18 cellular contexts compared by ENCODE assay signal in genomic region chr18:48724939-48725338, GRCh38.
DNase-seq lines count a peak whose midpoint lies in the region; ATAC-seq and TF ChIP-seq lines count a peak whose summit lies in the region.
"Had no signal": no experiment of that assay in that cellular context is flagged by ENCODE, and none has a peak within 500 bp of the region (broad histone marks: within the 10 kb centered on the region; RNA-seq: fewer than 3 reads in every experiment).

No MANE protein-coding gene starts in this region.

- H3K27ac ChIP-seq in BLaER1: 0 out of 2 replicates have a peak overlapping the region, but pooled peaks have one; percentile 3
- H3K27ac ChIP-seq in lower lobe of right lung: no peak overlapping the region
- H3K27ac ChIP-seq in GM23338 (ENCODE audit: low read depth): no peak overlapping the region
- H3K27ac ChIP-seq: BLaER1 treated with 17β-estradiol and CSF1 and Interleukin-3, amounts not matched to agents 10 nM and 100 nM had no signal

- intact Hi-C loops in lower lobe of right lung (cut with DNase I) (no loop called here), Calu3 (cut with micrococcal nuclease; ENCODE audit: unreplicated experiment) (no loop called here)
- intact Hi-C loops in activated CD8-positive, alpha-beta T cell treated with anti-CD3 and anti-CD28 coated beads for 36 hours (cut with micrococcal nuclease): no loop called here

- TF ChIP-seq CTCF in Loucy (conservative IDR thresholded peaks at IDR 0.05; ENCODE audit: low read length) (no peak), brain (conservative IDR thresholded peaks at IDR 0.05) (no peak), lower lobe of right lung (IDR thresholded peaks at IDR 0.05) (no peak), GM23338 (conservative IDR thresholded peaks at IDR 0.05; ENCODE audit: low read depth in 2 of 2) (no peak), Calu3 (IDR thresholded peaks at IDR 0.05; ENCODE audit: unreplicated experiment) (no peak)
- no peak for TF ChIP-seq CTCF in activated CD8-positive, alpha-beta T cell treated with anti-CD3 and anti-CD28 coated beads for 36 hours (IDR thresholded peaks at IDR 0.05)

- peak overlapping the region; percentile 16; the same call in 1 of the 2 replicates for H3K4me2 ChIP-seq in BLaER1
- no peak overlapping the region for H3K4me2 ChIP-seq in Loucy (ENCODE audit: low read depth, low read length, poor library complexity, severe bottlenecking)
- no peak overlapping the region for H3K4me2 ChIP-seq in GM23338
- H3K4me2 ChIP-seq: SK-N-SH had no signal

- peak overlapping the region in 3 of 5 experiments; percentile 27 to 80 (median 59) for H3K27ac Mint-ChIP-seq in brain
- H3K27ac Mint-ChIP-seq in GM23338: no peak overlapping the region
- no peak overlapping the region for H3K27ac Mint-ChIP-seq in Calu3 (ENCODE audit: unreplicated experiment)
- no peak overlapping the region for H3K27ac Mint-ChIP-seq in activated CD8-positive, alpha-beta T cell treated with anti-CD3 and anti-CD28 coated beads for 36 hours
- H3K27ac Mint-ChIP-seq: CD8-positive, alpha-beta memory T cell had no signal

- H3K4me1 ChIP-seq in BLaER1: peaks cover 34% of the 10 kb centered on the region
- H3K4me1 ChIP-seq in Loucy (ENCODE audit: insufficient read depth, low read length, poor library complexity, severe bottlenecking): peaks cover 15% of the 10 kb centered on the region
- peaks cover 4% of the 10 kb centered on the region for H3K4me1 ChIP-seq in lower lobe of right lung
- H3K4me1 ChIP-seq in GM23338 (ENCODE audit: insufficient read depth): no peaks in the 10 kb centered on the region

- H3K4me3 ChIP-seq in BLaER1 (no peak overlapping the region), Loucy (ENCODE audit: low read length, poor library complexity, severe bottlenecking) (no peak overlapping the region), lower lobe of right lung (no peak overlapping the region), GM23338 (no peak overlapping the region), MG63 (no peak overlapping the region)
- H3K4me3 ChIP-seq: BLaER1 treated with 17β-estradiol and CSF1 and Interleukin-3, amounts not matched to agents 10 nM and 100 nM had no signal

- H3K4me1 Mint-ChIP-seq in brain: peaks cover 37% of the 10 kb centered on the region
- H3K4me1 Mint-ChIP-seq in GM23338: no peaks in the 10 kb centered on the region
- no peaks in the 10 kb centered on the region for H3K4me1 Mint-ChIP-seq in Calu3 (ENCODE audit: low read depth, unreplicated experiment)
- peaks cover 7% of the 10 kb centered on the region for H3K4me1 Mint-ChIP-seq in activated CD8-positive, alpha-beta T cell treated with anti-CD3 and anti-CD28 coated beads for 36 hours (ENCODE audit: low read depth)
- H3K4me1 Mint-ChIP-seq: CD8-positive, alpha-beta memory T cell had no signal

- POLR2A ChIA-PET in activated CD8-positive, alpha-beta T cell treated with anti-CD3 and anti-CD28 coated beads for 36 hours (lab: Charles Lee): no interaction called here

- no peaks in the 10 kb centered on the region for H3K27me3 ChIP-seq in BLaER1
- no peaks in the 10 kb centered on the region for H3K27me3 ChIP-seq in Loucy (ENCODE audit: insufficient read depth, low read length, poor library complexity, severe bottlenecking)
- H3K27me3 ChIP-seq in lower lobe of right lung (ENCODE audit: low read depth): no peaks in the 10 kb centered on the region
- no peaks in the 10 kb centered on the region for H3K27me3 ChIP-seq in GM23338 (ENCODE audit: insufficient read depth)
- H3K27me3 ChIP-seq in MG63: no peaks in the 10 kb centered on the region
- H3K27me3 ChIP-seq: BLaER1 treated with 17β-estradiol and CSF1 and Interleukin-3, amounts not matched to agents 10 nM and 100 nM had no signal

- ATAC-seq in lower lobe of right lung: no peak
- no peak for ATAC-seq in GM23338
- ATAC-seq in activated CD8-positive, alpha-beta T cell treated with anti-CD3 and anti-CD28 coated beads for 36 hours: no peak

- DNase-seq in lower lobe of right lung (peak; percentile 30), GM23338 (ENCODE audit: low spot score) (no peak), Calu3 (no peak), MG63 (no peak)
- DNase-seq in activated CD8-positive, alpha-beta T cell treated with anti-CD3 and anti-CD28 coated beads for 36 hours: no peak
- DNase-seq: 8988T; CD8-positive, alpha-beta memory T cell; HCEC 1CT; KBM-7; NCI-H1092 treated with DMSO at 0.1 percent for 48 hours; NCI-H1930; NCI-H526 treated with DMSO at 0.1 percent for 48 hours; SHP77; SK-N-SH had no signal

- H3F3A ChIP-seq in Loucy (ENCODE audit: low read depth): no peaks in the 10 kb centered on the region
- H3F3A ChIP-seq in GM23338 (replicated peaks; ENCODE audit: low read depth): no peaks in the 10 kb centered on the region

- H3K9me2 ChIP-seq in Loucy (replicated peaks; ENCODE audit: low read depth, low read length): no peaks in the 10 kb centered on the region
- H3K9me2 ChIP-seq in GM23338 (ENCODE audit: insufficient read depth): no peaks in the 10 kb centered on the region
- H3K9me2 ChIP-seq: SK-N-SH had no signal

- no peak overlapping the region for H2AFZ ChIP-seq in Loucy (ENCODE audit: low read length)
- no peak overlapping the region for H2AFZ ChIP-seq in GM23338

- H3K27me3 Mint-ChIP-seq in brain (peaks cover 3% of the 10 kb centered on the region), GM23338 (ENCODE audit: insufficient read depth, low read depth, poor library complexity) (peaks cover 4% of the 10 kb centered on the region), Calu3 (ENCODE audit: unreplicated experiment) (no peaks in the 10 kb centered on the region)
- H3K27me3 Mint-ChIP-seq in activated CD8-positive, alpha-beta T cell treated with anti-CD3 and anti-CD28 coated beads for 36 hours: no peaks in the 10 kb centered on the region
- H3K27me3 Mint-ChIP-seq: CD8-positive, alpha-beta memory T cell had no signal

- H3K9me3 Mint-ChIP-seq in brain: peaks cover 0 to 15% (median 8%) of the 10 kb centered on the region in 5 experiments
- H3K9me3 Mint-ChIP-seq in GM23338: no peaks in the 10 kb centered on the region
- H3K9me3 Mint-ChIP-seq in Calu3 (ENCODE audit: low read depth, unreplicated experiment): peaks cover 8% of the 10 kb centered on the region
- peaks cover 8% of the 10 kb centered on the region for H3K9me3 Mint-ChIP-seq in activated CD8-positive, alpha-beta T cell treated with anti-CD3 and anti-CD28 coated beads for 36 hours
- H3K9me3 Mint-ChIP-seq: CD8-positive, alpha-beta memory T cell had no signal

- H3K36me3 Mint-ChIP-seq in brain (peaks cover 53% of the 10 kb centered on the region), GM23338 (ENCODE audit: low read depth) (no peaks in the 10 kb centered on the region), Calu3 (ENCODE audit: insufficient read depth, unreplicated experiment) (no peaks in the 10 kb centered on the region)
- H3K36me3 Mint-ChIP-seq in activated CD8-positive, alpha-beta T cell treated with anti-CD3 and anti-CD28 coated beads for 36 hours (ENCODE audit: low read depth): no peaks in the 10 kb centered on the region
- H3K36me3 Mint-ChIP-seq: CD8-positive, alpha-beta memory T cell had no signal

- H3K9me3 ChIP-seq in BLaER1 (peaks cover 23% of the 10 kb centered on the region), Loucy (ENCODE audit: insufficient read depth, low read depth, low read length) (no peaks in the 10 kb centered on the region), lower lobe of right lung (no peaks in the 10 kb centered on the region), MG63 (peaks cover 23% of the 10 kb centered on the region)

- no TSS peak for BruUV-seq in Calu3 (replicated peaks; lab: Mats Ljungman, UMichigan)

- H3K79me2 ChIP-seq in Loucy (ENCODE audit: insufficient read depth, low read length) (no peaks in the 10 kb centered on the region), GM23338 (replicated peaks; ENCODE audit: insufficient read depth) (no peaks in the 10 kb centered on the region)

- H3K9ac ChIP-seq in BLaER1: no peak overlapping the region
- peak overlapping the region; percentile 13 for H3K9ac ChIP-seq in Loucy (ENCODE audit: low read depth, low read length, poor library complexity, severe bottlenecking)
- H3K9ac ChIP-seq: BLaER1 treated with 17β-estradiol and CSF1 and Interleukin-3, amounts not matched to agents 10 nM and 100 nM; SK-N-SH had no signal

- H3K36me3 ChIP-seq in BLaER1: peaks cover 26% of the 10 kb centered on the region
- no peaks in the 10 kb centered on the region; the same call in 1 of the 2 replicates for H3K36me3 ChIP-seq in Loucy (ENCODE audit: insufficient read depth, low read length)
- no peaks in the 10 kb centered on the region for H3K36me3 ChIP-seq in lower lobe of right lung
- H3K36me3 ChIP-seq in GM23338 (ENCODE audit: insufficient read depth): no peaks in the 10 kb centered on the region
- peaks cover 21% of the 10 kb centered on the region for H3K36me3 ChIP-seq in MG63

- H3K4me3 Mint-ChIP-seq in brain: no peak overlapping the region
- H3K4me3 Mint-ChIP-seq in GM23338: no peak overlapping the region
- H3K4me3 Mint-ChIP-seq in Calu3 (ENCODE audit: low read depth, unreplicated experiment): no peak overlapping the region
- H3K4me3 Mint-ChIP-seq in activated CD8-positive, alpha-beta T cell treated with anti-CD3 and anti-CD28 coated beads for 36 hours: no peak overlapping the region
- H3K4me3 Mint-ChIP-seq: CD8-positive, alpha-beta memory T cell had no signal

- CTCF ChIA-PET in Calu3 (lab: Charles Lee): no interaction called here
- CTCF ChIA-PET in activated CD8-positive, alpha-beta T cell treated with anti-CD3 and anti-CD28 coated beads for 36 hours (lab: Charles Lee): no interaction called here

- H4K20me1 ChIP-seq in BLaER1: no peaks in the 10 kb centered on the region
- H4K20me1 ChIP-seq in Loucy (ENCODE audit: insufficient read depth, low read length, poor library complexity, severe bottlenecking): no peaks in the 10 kb centered on the region
- H4K20me1 ChIP-seq in GM23338 (replicated peaks; ENCODE audit: insufficient read depth): no peaks in the 10 kb centered on the region

TF ChIP-seq in GM23338, 12 proteins besides CTCF, POLR2A, EP300 and RAD21:
- no peak for TF ChIP-seq ETS1 (IDR thresholded peaks at IDR 0.05)

Comparison
In these comparisons a context has a peak if more than half of its experiments do, and no peak if none do; other contexts are left out.
1. H3K27ac Mint-ChIP-seq: peak in brain (3 of 5); none in GM23338 (single experiment), Calu3 (single experiment) and activated CD8-positive, alpha-beta T cell treated with anti-CD3 and anti-CD28 coated beads for 36 hours (single experiment).